31 cellular contexts compared by ENCODE assay signal in the genomic region with DNA sequence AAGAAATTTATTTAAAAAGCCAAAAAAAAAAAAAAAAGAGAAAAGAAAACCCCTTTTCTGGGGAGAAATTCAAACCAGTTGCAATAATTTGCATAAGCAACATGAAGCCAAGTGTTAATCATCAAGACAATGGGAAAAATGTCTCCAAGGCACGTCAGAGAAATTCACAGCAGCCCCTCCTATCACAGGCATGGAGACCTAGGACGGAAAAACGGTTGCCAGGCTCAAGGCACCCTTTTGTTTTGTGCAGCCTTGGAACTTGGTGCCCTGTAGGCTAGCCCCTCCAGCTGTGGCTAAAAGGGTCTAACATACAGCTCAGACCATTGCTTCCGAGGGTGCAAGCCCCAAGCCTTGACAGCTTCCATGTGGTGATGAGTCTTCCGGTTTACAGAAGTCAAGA.
"Had no signal": no experiment of that assay in that cellular context is flagged by ENCODE, and none has a peak within 500 bp of the region (broad histone marks: within the 10 kb centered on the region; RNA-seq: fewer than 3 reads in every experiment).

No MANE protein-coding gene starts in this region.

- H3K4me1 ChIP-seq: ascending aorta, breast epithelium, colonic mucosa, esophagus muscularis mucosa, foreskin keratinocyte, gastrocnemius medialis, heart left ventricle had no signal

- H3K36me3 ChIP-seq: ascending aorta, breast epithelium, cardiac muscle cell, colonic mucosa, esophagus muscularis mucosa, gastrocnemius medialis, heart left ventricle had no signal

- H3K4me3 Mint-ChIP-seq: activated CD4-positive, alpha-beta memory T cell treated with anti-CD3 and anti-CD28 coated beads, Interleukin-2, amount 10 ng/mL, durations not matched to agents 7 days and 5 days; activated CD4-positive, alpha-beta T cell treated with anti-CD3 and anti-CD28 coated beads, Interleukin-2, amount 10 ng/mL, durations not matched to agents 7 days and 5 days; activated naive CD4-positive, alpha-beta T cell treated with anti-CD3 and anti-CD28 coated beads, Interleukin-2, amount 10 ng/mL, durations not matched to agents 7 days and 5 days; activated naive CD8-positive, alpha-beta T cell treated with anti-CD3 and anti-CD28 coated beads, Interleukin-2, amount 10 ng/mL, durations not matched to agents 7 days and 5 days; activated T-cell treated with anti-CD3 and anti-CD28 coated beads, Interleukin-2, amount 50 U/mL, for 24 hours; activated T-cell treated with anti-CD3 and anti-CD28 coated beads, Interleukin-2, amount 50 U/mL, for 72 hours; brain had no signal

- H3K4me1 Mint-ChIP-seq: activated CD4-positive, alpha-beta memory T cell treated with anti-CD3 and anti-CD28 coated beads, Interleukin-2, amount 10 ng/mL, durations not matched to agents 7 days and 5 days; activated CD4-positive, alpha-beta T cell treated with anti-CD3 and anti-CD28 coated beads, Interleukin-2, amount 10 ng/mL, durations not matched to agents 7 days and 5 days; activated naive CD4-positive, alpha-beta T cell treated with anti-CD3 and anti-CD28 coated beads, Interleukin-2, amount 10 ng/mL, durations not matched to agents 7 days and 5 days; activated naive CD8-positive, alpha-beta T cell treated with anti-CD3 and anti-CD28 coated beads, Interleukin-2, amount 10 ng/mL, durations not matched to agents 7 days and 5 days; brain had no signal

- H3K27ac Mint-ChIP-seq: activated CD4-positive, alpha-beta memory T cell treated with anti-CD3 and anti-CD28 coated beads, Interleukin-2, amount 10 ng/mL, durations not matched to agents 7 days and 5 days; activated CD4-positive, alpha-beta T cell treated with anti-CD3 and anti-CD28 coated beads, Interleukin-2, amount 10 ng/mL, durations not matched to agents 7 days and 5 days; activated naive CD4-positive, alpha-beta T cell treated with anti-CD3 and anti-CD28 coated beads, Interleukin-2, amount 10 ng/mL, durations not matched to agents 7 days and 5 days; activated naive CD4-positive, alpha-beta T cell treated with anti-CD3 and anti-CD28 coated beads, Interleukin-2, amount 50 U/mL, for 72 hours; activated naive CD8-positive, alpha-beta T cell treated with anti-CD3 and anti-CD28 coated beads, Interleukin-2, amount 10 ng/mL, durations not matched to agents 7 days and 5 days; activated T-cell treated with anti-CD3 and anti-CD28 coated beads, Interleukin-2, amount 50 U/mL, for 24 hours; activated T-cell treated with anti-CD3 and anti-CD28 coated beads, Interleukin-2, amount 50 U/mL, for 72 hours; brain had no signal

- H3K36me3 Mint-ChIP-seq: activated naive CD4-positive, alpha-beta T cell treated with anti-CD3 and anti-CD28 coated beads, Interleukin-2, amount 10 ng/mL, durations not matched to agents 7 days and 5 days; activated naive CD8-positive, alpha-beta T cell treated with anti-CD3 and anti-CD28 coated beads, Interleukin-2, amount 10 ng/mL, durations not matched to agents 7 days and 5 days; brain had no signal

- DNase-seq: activated CD4-positive, alpha-beta memory T cell treated with anti-CD3 and anti-CD28 coated beads, Interleukin-2, amount 10 ng/mL, durations not matched to agents 7 days and 5 days; activated CD4-positive, alpha-beta T cell treated with anti-CD3 and anti-CD28 coated beads for 1 hour; activated CD4-positive, alpha-beta T cell treated with anti-CD3 and anti-CD28 coated beads for 4 hours; activated CD4-positive, alpha-beta T cell treated with anti-CD3 and anti-CD28 coated beads, Interleukin-2, amount 10 ng/mL, durations not matched to agents 7 days and 5 days; activated CD4-positive, alpha-beta T cell treated with anti-CD3 and anti-CD28 coated beads, Interleukin-2, amount 50 U/mL, for 4 hours; activated CD4-positive, CD25-positive, alpha-beta regulatory T cell; activated CD8-positive, alpha-beta memory T cell treated with anti-CD3 and anti-CD28 coated beads, Interleukin-2, amount 50 U/mL, for 48 hours; activated gamma-delta T cell; activated naive CD4-positive, alpha-beta T cell; activated naive CD4-positive, alpha-beta T cell treated with anti-CD3 and anti-CD28 coated beads, Interleukin-2, amount 10 ng/mL, durations not matched to agents 7 days and 5 days; activated naive CD8-positive, alpha-beta T cell treated with anti-CD3 and anti-CD28 coated beads, Interleukin-2, amount 10 ng/mL, durations not matched to agents 7 days and 5 days; activated T-cell treated with anti-CD3 and anti-CD28 coated beads for 4 hours; activated T-cell treated with anti-CD3 and anti-CD28 coated beads, Interleukin-2, amount 50 U/mL, for 24 hours; activated T-cell treated with anti-CD3 and anti-CD28 coated beads, Interleukin-2, amount 50 U/mL, for 72 hours; central memory CD4-positive, alpha-beta T cell; cerebellar nuclear complex; colonic mucosa; dorsolateral prefrontal cortex; effector memory CD4-positive, alpha-beta T cell; erythroblast; foreskin keratinocyte; gastrocnemius medialis; glutamatergic neuron; heart left ventricle; T-helper 2 cell had no signal

- H3K27ac ChIP-seq: ascending aorta, breast epithelium, cardiac muscle cell, colonic mucosa, dorsolateral prefrontal cortex, esophagus muscularis mucosa, foreskin keratinocyte, gastrocnemius medialis, heart left ventricle had no signal

- ATAC-seq: activated naive CD4-positive, alpha-beta T cell treated with anti-CD3 and anti-CD28 coated beads, Interleukin-2, amount 50 U/mL, for 72 hours; activated T-cell treated with anti-CD3 and anti-CD28 coated beads, Interleukin-2, amount 50 U/mL, for 72 hours; foreskin keratinocyte; gastrocnemius medialis; heart left ventricle had no signal

- H3K4me3 ChIP-seq: ascending aorta, breast epithelium, cardiac muscle cell, colonic mucosa, dorsolateral prefrontal cortex, esophagus muscularis mucosa, gastrocnemius medialis, heart left ventricle had no signal

- H3K27me3 ChIP-seq: ascending aorta, breast epithelium, cardiac muscle cell, colonic mucosa, esophagus muscularis mucosa, foreskin keratinocyte, gastrocnemius medialis, heart left ventricle had no signal

- H3K27me3 Mint-ChIP-seq: activated CD4-positive, alpha-beta memory T cell treated with anti-CD3 and anti-CD28 coated beads, Interleukin-2, amount 10 ng/mL, durations not matched to agents 7 days and 5 days; activated CD4-positive, alpha-beta T cell treated with anti-CD3 and anti-CD28 coated beads, Interleukin-2, amount 10 ng/mL, durations not matched to agents 7 days and 5 days; activated naive CD4-positive, alpha-beta T cell treated with anti-CD3 and anti-CD28 coated beads, Interleukin-2, amount 10 ng/mL, durations not matched to agents 7 days and 5 days; activated naive CD8-positive, alpha-beta T cell treated with anti-CD3 and anti-CD28 coated beads, Interleukin-2, amount 10 ng/mL, durations not matched to agents 7 days and 5 days; activated T-cell treated with anti-CD3 and anti-CD28 coated beads, Interleukin-2, amount 50 U/mL, for 24 hours had no signal

- H3K9me3 ChIP-seq: ascending aorta, breast epithelium, colonic mucosa, esophagus muscularis mucosa, gastrocnemius medialis had no signal
